25 cellular contexts compared by ENCODE assay signal in the genomic region with DNA sequence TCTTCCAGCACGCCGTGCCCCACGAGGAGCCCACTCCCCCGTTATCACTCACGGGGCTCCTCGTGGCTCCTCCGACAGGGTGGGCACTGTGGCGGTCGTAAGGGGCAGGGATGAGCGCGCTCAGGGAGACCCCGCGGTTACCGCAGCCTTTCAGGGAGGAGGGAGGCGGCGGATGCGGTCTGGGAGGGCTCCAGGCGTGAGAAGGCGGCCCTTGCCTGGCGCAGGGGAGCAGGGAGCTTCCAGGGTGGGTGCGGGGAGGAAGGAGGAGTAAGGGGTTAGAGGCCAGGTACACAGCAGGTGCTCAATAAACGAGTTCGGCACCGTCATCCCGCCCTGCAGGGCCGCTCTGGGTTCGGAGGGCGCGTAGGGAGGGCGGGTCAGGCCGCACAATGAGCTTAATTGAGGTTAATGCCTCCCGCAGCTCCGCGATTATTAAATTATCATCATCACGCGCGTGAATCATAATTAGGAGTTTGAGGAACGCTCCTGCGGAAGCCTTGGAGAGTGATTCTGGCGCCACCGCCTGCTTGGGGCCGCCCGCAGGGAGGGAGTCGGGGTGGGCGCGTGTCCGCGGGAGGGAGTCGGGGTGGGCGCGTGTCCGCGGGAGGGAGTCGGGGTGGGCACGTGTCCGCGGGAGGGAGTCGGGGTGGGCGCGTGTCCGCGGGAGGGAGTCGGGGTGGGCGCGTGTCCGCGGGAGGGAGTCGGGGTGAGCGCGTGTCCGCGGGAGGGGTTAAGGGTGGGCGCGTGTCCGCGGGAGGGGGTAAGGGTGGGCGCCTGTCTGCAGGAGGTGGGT. TPM values are rescaled to one million over a fixed set of nuclear protein-coding genes. Genes with fewer than 3 reads are reported as not detected.
DNase-seq lines count a peak whose midpoint lies in the region; TF ChIP-seq lines count a peak whose summit lies in the region.
"Had no signal": no experiment of that assay in that cellular context is flagged by ENCODE, and none has a peak within 500 bp of the region (broad histone marks: within the 10 kb centered on the region; RNA-seq: fewer than 3 reads in every experiment).

No MANE protein-coding gene starts in this region.

- H3K4me3 ChIP-seq in HUES64 (ENCODE audit: low read length) = peak overlapping the region; percentile 13; the same call in 1 of the 2 replicates
- H3K4me3 ChIP-seq in vagina = no peak overlapping the region
- H3K4me3 ChIP-seq in esophagus squamous epithelium = no peak overlapping the region
- H3K4me3 ChIP-seq: BLaER1 treated with 17β-estradiol and CSF1 and Interleukin-3, amounts not matched to agents 10 nM and 100 nM; gastrocnemius medialis; MG63 had no signal

- no peaks in the 10 kb centered on the region for H3K9me3 Mint-ChIP-seq in activated naive CD4-positive, alpha-beta T cell treated with anti-CD3 and anti-CD28 coated beads, Interleukin-2, amount 10 ng/mL, durations not matched to agents 7 days and 5 days
- H3K9me3 Mint-ChIP-seq in nephron progenitor cell = peaks cover 16% of the 10 kb centered on the region
- H3K9me3 Mint-ChIP-seq: memory B cell had no signal

- H3K4me1 Mint-ChIP-seq in activated naive CD4-positive, alpha-beta T cell treated with anti-CD3 and anti-CD28 coated beads, Interleukin-2, amount 10 ng/mL, durations not matched to agents 7 days and 5 days = no peaks in the 10 kb centered on the region
- no peaks in the 10 kb centered on the region for H3K4me1 Mint-ChIP-seq in nephron progenitor cell
- H3K4me1 Mint-ChIP-seq: memory B cell had no signal

- H3K9me3 ChIP-seq in HUES64 (ENCODE audit: insufficient read depth, low read depth, low read length) = no peaks in the 10 kb centered on the region
- no peaks in the 10 kb centered on the region for H3K9me3 ChIP-seq in vagina
- H3K9me3 ChIP-seq in esophagus squamous epithelium = no peaks in the 10 kb centered on the region
- H3K9me3 ChIP-seq: gastrocnemius medialis, MG63 had no signal

- H3K27me3 ChIP-seq in HUES64 (ENCODE audit: insufficient read depth, low read length) (peaks cover 60% of the 10 kb centered on the region), vagina (peaks cover 5% of the 10 kb centered on the region), esophagus squamous epithelium (peaks cover 3 to 99% (median 29%) of the 10 kb centered on the region in 4 donors)

- peak overlapping the region; percentile 33 for H3K27ac Mint-ChIP-seq in activated naive CD4-positive, alpha-beta T cell treated with anti-CD3 and anti-CD28 coated beads, Interleukin-2, amount 10 ng/mL, durations not matched to agents 7 days and 5 days
- no peak overlapping the region for H3K27ac Mint-ChIP-seq in nephron progenitor cell
- H3K27ac Mint-ChIP-seq: activated naive CD8-positive, alpha-beta T cell; memory B cell had no signal

- no peak overlapping the region for H3K4me3 Mint-ChIP-seq in activated naive CD4-positive, alpha-beta T cell treated with anti-CD3 and anti-CD28 coated beads, Interleukin-2, amount 10 ng/mL, durations not matched to agents 7 days and 5 days
- no peak overlapping the region for H3K4me3 Mint-ChIP-seq in nephron progenitor cell
- H3K4me3 Mint-ChIP-seq: activated naive CD8-positive, alpha-beta T cell; memory B cell had no signal

- H3K36me3 ChIP-seq in HUES64 (ENCODE audit: insufficient read depth, low read length) (no peaks in the 10 kb centered on the region), vagina (no peaks in the 10 kb centered on the region), esophagus squamous epithelium (no peaks in the 10 kb centered on the region)
- H3K36me3 ChIP-seq: BLaER1 treated with 17β-estradiol and CSF1 and Interleukin-3, amounts not matched to agents 10 nM and 100 nM; gastrocnemius medialis; MG63 had no signal

- H3K4me1 ChIP-seq in HUES64 (ENCODE audit: insufficient read depth, low read length) (no peaks in the 10 kb centered on the region), vagina (no peaks in the 10 kb centered on the region), esophagus squamous epithelium (peaks cover 0 to 8% (median 0%) of the 10 kb centered on the region in 3 donors)
- H3K4me1 ChIP-seq: BLaER1 treated with 17β-estradiol and CSF1 and Interleukin-3, amounts not matched to agents 10 nM and 100 nM; gastrocnemius medialis had no signal

- H3K27me3 Mint-ChIP-seq in activated naive CD4-positive, alpha-beta T cell treated with anti-CD3 and anti-CD28 coated beads, Interleukin-2, amount 10 ng/mL, durations not matched to agents 7 days and 5 days = peaks cover 72% of the 10 kb centered on the region
- peaks cover 94% of the 10 kb centered on the region for H3K27me3 Mint-ChIP-seq in nephron progenitor cell (ENCODE audit: low read depth, poor library complexity)

- no peak for TF ChIP-seq POLR2A in vagina (IDR thresholded peaks at IDR 0.05)
- no peak for TF ChIP-seq POLR2A in esophagus squamous epithelium (IDR thresholded peaks at IDR 0.05)

- WGBS in HUES64 = 41% methylated on average over 57 of the region's 77 CpGs
- WGBS in esophagus squamous epithelium, 2 donors = 14 to 34% methylated on average over 12 to 16 of the region's 77 CpGs

- no peak for DNase-seq in activated naive CD4-positive, alpha-beta T cell treated with anti-CD3 and anti-CD28 coated beads, Interleukin-2, amount 10 ng/mL, durations not matched to agents 7 days and 5 days
- no peak for DNase-seq in activated naive CD4-positive, alpha-beta T cell treated with Interleukin-2 at 50 U/mL for 16 hours
- peak; percentile 16 for DNase-seq in iPS-NIHi7 (ENCODE audit: extremely low spot score)
- peak; percentile 52 to 72 for DNase-seq in vagina (ENCODE audit: extremely low spot score in 2 of 2)
- DNase-seq in esophagus squamous epithelium (lab: John Stamatoyannopoulos, UW) = no peak
- DNase-seq in nephron progenitor cell = no peak
- no peak for DNase-seq in NCI-H2227 (lab: John Stamatoyannopoulos, UW; ENCODE audit: unreplicated experiment)
- DNase-seq: ACHN; effector memory CD4-positive, alpha-beta T cell; gastrocnemius medialis; MG63; NCI-H1417 treated with DMSO at 0.1 percent for 48 hours; NCI-H524; trophoblast cell had no signal

- TF ChIP-seq CTCF in vagina (IDR thresholded peaks at IDR 0.05) (no peak), esophagus squamous epithelium (IDR thresholded peaks at IDR 0.05) (no peak), nephron progenitor cell (IDR thresholded peaks at IDR 0.05) (no peak)

- CTCF ChIA-PET in activated naive CD4-positive, alpha-beta T cell treated with anti-CD3 and anti-CD28 coated beads, Interleukin-2, amount 10 ng/mL, durations not matched to agents 7 days and 5 days (lab: Charles Lee) = no interaction called here

- H3K27ac ChIP-seq in HUES64 (ENCODE audit: low read depth, low read length) (no peak overlapping the region), vagina (no peak overlapping the region), esophagus squamous epithelium (no peak overlapping the region)
- H3K27ac ChIP-seq: BLaER1 treated with 17β-estradiol and CSF1 and Interleukin-3, amounts not matched to agents 10 nM and 100 nM; gastrocnemius medialis had no signal

- no peaks in the 10 kb centered on the region for H3K36me3 Mint-ChIP-seq in activated naive CD4-positive, alpha-beta T cell treated with anti-CD3 and anti-CD28 coated beads, Interleukin-2, amount 10 ng/mL, durations not matched to agents 7 days and 5 days
- no peaks in the 10 kb centered on the region for H3K36me3 Mint-ChIP-seq in nephron progenitor cell (ENCODE audit: low read depth)
- H3K36me3 Mint-ChIP-seq: activated naive CD8-positive, alpha-beta T cell; memory B cell had no signal

- intact Hi-C loops in vagina (cut with DNase I) (no loop called here), esophagus squamous epithelium (cut with DNase I) (no loop called here)

- no peak overlapping the region for H3K9ac ChIP-seq in HUES64 (ENCODE audit: low read depth, low read length)
- H3K9ac ChIP-seq: BLaER1 treated with 17β-estradiol and CSF1 and Interleukin-3, amounts not matched to agents 10 nM and 100 nM had no signal

RNA-seq across cellular contexts. Expression of a gene that starts 7.6 kb away (rescaled TPM):
- not detected for polyA plus RNA-seq in HUES64 (2013, experiment 1 of 2)
- polyA plus RNA-seq in HUES64 (2013, experiment 2 of 2) = not detected
- total RNA-seq in vagina (not detected), esophagus squamous epithelium (not detected)
- total RNA-seq: activated CD8-positive, alpha-beta memory T cell treated with anti-CD3 and anti-CD28 coated beads for 36 hours; cerebellum; Daoy; esophagus mucosa; gastrocnemius medialis; kidney epithelial cell; omental fat pad; RPMI7951 had no signal

Comparison
In these comparisons a context has a peak if more than half of its experiments do, and no peak if none do; other contexts are left out.
1. DNase-seq: peak in iPS-NIHi7 (single experiment) and vagina (2 of 2); none in activated naive CD4-positive, alpha-beta T cell treated with anti-CD3 and anti-CD28 coated beads, Interleukin-2, amount 10 ng/mL, durations not matched to agents 7 days and 5 days (single experiment), activated naive CD4-positive, alpha-beta T cell treated with Interleukin-2 at 50 U/mL for 16 hours (single experiment), esophagus squamous epithelium (single experiment), nephron progenitor cell (single experiment) and NCI-H2227 (single experiment).